In the genomic region with DNA sequence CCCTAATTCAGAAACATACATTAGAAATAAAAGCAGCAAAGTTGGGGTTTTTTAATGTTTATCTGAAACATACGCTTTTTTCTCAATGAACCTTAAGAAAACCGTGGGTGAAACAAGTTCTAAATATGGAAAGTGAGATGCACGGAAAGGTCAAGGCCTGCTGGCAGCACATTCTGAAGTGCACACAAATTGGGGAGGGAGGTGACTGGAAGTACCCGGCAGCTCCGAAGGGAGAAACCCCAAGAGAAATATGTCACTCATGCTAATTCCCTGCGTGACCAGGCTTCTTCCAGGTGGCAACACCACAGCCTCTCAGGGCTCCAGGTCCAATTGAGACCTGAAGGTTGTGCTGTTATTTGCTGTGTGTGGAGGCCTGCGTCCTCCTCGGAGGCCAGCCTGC, we compare ENCODE assay signal across 23 cellular contexts. TPM values are rescaled to one million over a fixed set of nuclear protein-coding genes. Genes with fewer than 3 reads are reported as not detected.
DNase-seq lines count a peak whose midpoint lies in the region; ATAC-seq and TF ChIP-seq lines count a peak whose summit lies in the region.
"Had no signal": no experiment of that assay in that cellular context is flagged by ENCODE, and none has a peak within 500 bp of the region (broad histone marks: within the 10 kb centered on the region; RNA-seq: fewer than 3 reads in every experiment).

No MANE protein-coding gene starts in this region.

- H3K4me1 ChIP-seq in Panc1 (ENCODE audit: control insufficient read depth, insufficient read depth, low read length) (no peaks in the 10 kb centered on the region), neuronal stem cell (ENCODE audit: control insufficient read depth in 2 of 2, insufficient read depth in 1 of 2, low read depth in 1 of 2, low read length in 2 of 2) (no peaks in the 10 kb centered on the region), gastrocnemius medialis (no peaks in the 10 kb centered on the region)
- H3K4me1 ChIP-seq: A549, BE2C had no signal

- no peaks in the 10 kb centered on the region for H3K9me3 Mint-ChIP-seq in stimulated activated effector memory CD8-positive, alpha-beta T cell treated with anti-CD3 and anti-CD28 coated beads, Interleukin-12 subunit alpha, Interleukin-12 subunit beta, amount 100 ng/mL, for 72 hours
- H3K9me3 Mint-ChIP-seq: CD4-positive, alpha-beta T cell; CD8-positive, alpha-beta memory T cell had no signal

- H3K18ac ChIP-seq in neuronal stem cell (ENCODE audit: low read length) = no peak overlapping the region

- H3K14ac ChIP-seq in neuronal stem cell (ENCODE audit: low read length) = peak overlapping the region; percentile 4

- no peak overlapping the region for H2AK5ac ChIP-seq in neuronal stem cell (ENCODE audit: low read depth, low read length)

- no peak for TF ChIP-seq POLR2A in gastrocnemius medialis (IDR thresholded peaks at IDR 0.05)

- no peak overlapping the region for H4K8ac ChIP-seq in neuronal stem cell (ENCODE audit: low read depth, low read length)

- CTCF ChIA-PET in Panc1 (lab: Charles Lee) = no interaction called here

- H3K36me3 Mint-ChIP-seq in stimulated activated effector memory CD8-positive, alpha-beta T cell treated with anti-CD3 and anti-CD28 coated beads, Interleukin-12 subunit alpha, Interleukin-12 subunit beta, amount 100 ng/mL, for 72 hours = peaks cover 34% of the 10 kb centered on the region

- TSS peak; percentile 47 for BruUV-seq in Panc1 (replicated peaks; lab: Mats Ljungman, UMichigan)

- no peak overlapping the region for H3K4me3 Mint-ChIP-seq in stimulated activated effector memory CD8-positive, alpha-beta T cell treated with anti-CD3 and anti-CD28 coated beads, Interleukin-12 subunit alpha, Interleukin-12 subunit beta, amount 100 ng/mL, for 72 hours
- H3K4me3 Mint-ChIP-seq: CD14-positive monocyte; CD4-positive, alpha-beta T cell; CD8-positive, alpha-beta memory T cell; GM23338; H9 had no signal

- no peak overlapping the region for H4K91ac ChIP-seq in neuronal stem cell (ENCODE audit: low read depth, low read length, poor library complexity)

- no peak overlapping the region for H2BK120ac ChIP-seq in neuronal stem cell (ENCODE audit: low read depth, low read length)

- WGBS in neuronal stem cell (ENCODE audit: extremely low coverage in 2 of 2, insufficient read length in 2 of 2, insufficient replicate concordance in 1 of 2), 2 donors = no CpG with 5 or more reads among the region's 8 CpGs

- H3K79me1 ChIP-seq in neuronal stem cell (ENCODE audit: low read depth, low read length) = peaks cover 4% of the 10 kb centered on the region

- H3K23ac ChIP-seq in neuronal stem cell (ENCODE audit: low read depth, low read length, poor library complexity) = no peak overlapping the region

- no peak overlapping the region for H2AFZ ChIP-seq in neuronal stem cell (ENCODE audit: low read length)
- H2AFZ ChIP-seq: GM23338 had no signal

- no peaks in the 10 kb centered on the region for H3K27me3 ChIP-seq in Panc1 (ENCODE audit: control insufficient read depth, insufficient read depth, low read length)
- no peaks in the 10 kb centered on the region for H3K27me3 ChIP-seq in neuronal stem cell (ENCODE audit: control insufficient read depth in 3 of 3, insufficient read depth in 3 of 3, low read depth in 1 of 3, low read length in 3 of 3)
- no peaks in the 10 kb centered on the region for H3K27me3 ChIP-seq in gastrocnemius medialis
- H3K27me3 ChIP-seq: BE2C; BLaER1 treated with 17β-estradiol and CSF1 and Interleukin-3, amounts not matched to agents 10 nM and 100 nM had no signal

- peaks cover 26% of the 10 kb centered on the region for H3K4me1 Mint-ChIP-seq in stimulated activated effector memory CD8-positive, alpha-beta T cell treated with anti-CD3 and anti-CD28 coated beads, Interleukin-12 subunit alpha, Interleukin-12 subunit beta, amount 100 ng/mL, for 72 hours
- H3K4me1 Mint-ChIP-seq: CD14-positive monocyte, GM23338 had no signal

- H3K4ac ChIP-seq in neuronal stem cell (ENCODE audit: low read length) = no peak overlapping the region

- intact Hi-C loops in Panc1 (cut with micrococcal nuclease; ENCODE audit: unreplicated experiment) (no loop called here), gastrocnemius medialis (cut with DNase I; ENCODE audit: low total_unique reads) (no loop called here)

- H2BK5ac ChIP-seq in neuronal stem cell (ENCODE audit: low read length) = no peak overlapping the region

- H2BK15ac ChIP-seq in neuronal stem cell (ENCODE audit: low read length) = no peak overlapping the region

- no peak for DNase-seq in Panc1 (ENCODE audit: low read depth, low spot score)
- no peak for DNase-seq in neuronal stem cell (ENCODE audit: low spot score)
- DNase-seq in stimulated activated effector memory CD8-positive, alpha-beta T cell treated with anti-CD3 and anti-CD28 coated beads, Interleukin-12 subunit alpha, Interleukin-12 subunit beta, amount 100 ng/mL, for 72 hours (ENCODE audit: low spot score in 2 of 2) = no peak
- DNase-seq in germinal center (ENCODE audit: low spot score) = no peak
- no peak for DNase-seq in gastrocnemius medialis
- no peak for DNase-seq in NCI-H187 treated with DMSO at 0.1 percent for 48 hours (lab: John Stamatoyannopoulos, UW)
- DNase-seq: 8988T; ACHN; AML-193; BE2C; CD4-positive, alpha-beta T cell; CD8-positive, alpha-beta memory T cell; DMS 273 treated with DMSO at 0.1 percent for 48 hours; DMS79; EL; GDM1; H9 had no signal

- in situ Hi-C loops in Panc1 (cut with HindIII; ENCODE audit: low pct_unique_long_range_greater_than_20kb, low sequenced_read_pairs) = no loop called here
- in situ Hi-C loops in gastrocnemius medialis (cut with MboI; ENCODE audit: low sequenced_read_pairs in 4 of 4) = no loop called here

- H3K36me3 ChIP-seq in Panc1 (ENCODE audit: control insufficient read depth, insufficient read depth, low read length) (no peaks in the 10 kb centered on the region), neuronal stem cell (replicated peaks in 1 of 2; ENCODE audit: control insufficient read depth in 2 of 2, insufficient read depth in 2 of 2, low read length in 2 of 2) (peaks cover 16 to 58% of the 10 kb centered on the region in 2 donors), gastrocnemius medialis (no peaks in the 10 kb centered on the region)

- POLR2A ChIA-PET in Panc1 (lab: Charles Lee) = no interaction called here

- no peaks in the 10 kb centered on the region for H3K9me3 ChIP-seq in Panc1 (ENCODE audit: control insufficient read depth, insufficient read depth, low read depth, low read length)
- H3K9me3 ChIP-seq in neuronal stem cell (replicated peaks in 1 of 2; ENCODE audit: control insufficient read depth in 2 of 2, insufficient read depth in 1 of 2, low read depth in 1 of 2, low read length in 2 of 2) = peaks cover 8 to 11% of the 10 kb centered on the region in 2 donors
- no peaks in the 10 kb centered on the region for H3K9me3 ChIP-seq in gastrocnemius medialis
- H3K9me3 ChIP-seq: A549, BE2C had no signal

- H3K27ac ChIP-seq in Panc1 (ENCODE audit: low read length) = no peak overlapping the region
- no peak overlapping the region for H3K27ac ChIP-seq in neuronal stem cell (replicated peaks; ENCODE audit: low read length)
- H3K27ac ChIP-seq in gastrocnemius medialis = no peak overlapping the region
- H3K27ac ChIP-seq: A549; BLaER1 treated with 17β-estradiol and CSF1 and Interleukin-3, amounts not matched to agents 10 nM and 100 nM had no signal

- H3K4me2 ChIP-seq in neuronal stem cell (ENCODE audit: insufficient read depth, low read length, poor library complexity, severe bottlenecking) = no peak overlapping the region
- H3K4me2 ChIP-seq: A549; BLaER1 treated with 17β-estradiol and CSF1 and Interleukin-3, amounts not matched to agents 10 nM and 100 nM; GM23338 had no signal

- H3K4me3 ChIP-seq in Panc1 (ENCODE audit: low read depth in 2 of 2, low read length in 2 of 2) = no peak overlapping the region
- no peak overlapping the region for H3K4me3 ChIP-seq in neuronal stem cell (ENCODE audit: low read length in 2 of 2)
- no peak overlapping the region for H3K4me3 ChIP-seq in gastrocnemius medialis
- H3K4me3 ChIP-seq: A549; BLaER1 treated with 17β-estradiol and CSF1 and Interleukin-3, amounts not matched to agents 10 nM and 100 nM; GM12878; GM23338 had no signal

- no peak overlapping the region for H2BK12ac ChIP-seq in neuronal stem cell (ENCODE audit: low read length)

- ATAC-seq in Panc1 = no peak
- no peak for ATAC-seq in stimulated activated effector memory CD8-positive, alpha-beta T cell treated with anti-CD3 and anti-CD28 coated beads, Interleukin-12 subunit alpha, Interleukin-12 subunit beta, amount 100 ng/mL, for 72 hours
- ATAC-seq in gastrocnemius medialis = no peak
- ATAC-seq: A549, GM12878, GM23338, HCT116 had no signal

- peak overlapping the region; percentile 3 for H3K27ac Mint-ChIP-seq in stimulated activated effector memory CD8-positive, alpha-beta T cell treated with anti-CD3 and anti-CD28 coated beads, Interleukin-12 subunit alpha, Interleukin-12 subunit beta, amount 100 ng/mL, for 72 hours
- H3K27ac Mint-ChIP-seq: CD14-positive monocyte; CD4-positive, alpha-beta T cell; GM23338; H9 had no signal

- H3K9ac ChIP-seq in neuronal stem cell (ENCODE audit: low read depth, low read length, poor library complexity) = no peak overlapping the region
- H3K9ac ChIP-seq: BLaER1 treated with 17β-estradiol and CSF1 and Interleukin-3, amounts not matched to agents 10 nM and 100 nM had no signal

- TF ChIP-seq CTCF in Panc1 (IDR thresholded peaks at IDR 0.05) (no peak), gastrocnemius medialis (IDR thresholded peaks at IDR 0.05 in 4 of 5, conservative IDR thresholded peaks at IDR 0.05 in 1 of 5) (no peak)

RNA-seq across cellular contexts. Expression of gene EIPR1, which starts 45.5 kb away (rescaled TPM):
- 26.7 TPM for total RNA-seq in Panc1 (2021; ENCODE audit: unreplicated experiment)
- polyA plus RNA-seq in Panc1 (2012; ENCODE audit: insufficient read length) = 52.3 TPM
- 29.0 TPM for polyA plus RNA-seq in neuronal stem cell (2013, experiment 1 of 2)
- 26.5 TPM for polyA plus RNA-seq in neuronal stem cell (2013, experiment 2 of 2)
- 10 to 100 TPM; 23.2 to 30.5 (median 24.4) TPM for total RNA-seq in gastrocnemius medialis

RNA-seq across cellular contexts. Expression of gene TRAPPC12, which starts 47.4 kb away (rescaled TPM):
- 78.7 TPM for total RNA-seq in Panc1 (2021; ENCODE audit: unreplicated experiment)
- polyA plus RNA-seq in Panc1 (2012; ENCODE audit: insufficient read length) = 78.6 TPM
- polyA plus RNA-seq in neuronal stem cell (2013, experiment 1 of 2) = 37.6 TPM
- polyA plus RNA-seq in neuronal stem cell (2013, experiment 2 of 2) = 41.5 TPM
- 10 to 100 TPM; 36.6 to 57.4 (median 53.1) TPM for total RNA-seq in gastrocnemius medialis
